17 cellular contexts compared by ENCODE assay signal in genomic region chr4:80252953-80253352, GRCh38. TPM values are rescaled to one million over a fixed set of nuclear protein-coding genes. Genes with fewer than 3 reads are reported as not detected.
A peak's percentile ranks its signal among the peaks of the same experiment; 100 is the strongest.
DNase-seq lines count a peak whose midpoint lies in the region; ATAC-seq, FAIRE-seq and TF ChIP-seq lines count a peak whose summit lies in the region.
"Had no signal": no experiment of that assay in that cellular context is flagged by ENCODE, and none has a peak within 500 bp of the region (broad histone marks: within the 10 kb centered on the region; RNA-seq: fewer than 3 reads in every experiment).

No MANE protein-coding gene starts in this region.

- FAIRE-seq in astrocyte (lab: Jason Lieb, UNC) (peak; percentile 56), H54 (lab: Jason Lieb, UNC) (no peak)
- FAIRE-seq: A204.1, HepG2 had no signal

- TF ChIP-seq RAD21 in neural cell (conservative IDR thresholded peaks at IDR 0.05) = peak; percentile 23

- no peaks in the 10 kb centered on the region for H3F3A ChIP-seq in neural cell (ENCODE audit: insufficient read depth, low read length, poor library complexity, severe bottlenecking)

- no peaks in the 10 kb centered on the region for H3K9me3 ChIP-seq in BLaER1
- no peaks in the 10 kb centered on the region for H3K9me3 ChIP-seq in astrocyte (ENCODE audit: insufficient read depth, low read depth, low read length)
- no peaks in the 10 kb centered on the region for H3K9me3 ChIP-seq in neural cell (ENCODE audit: low read length)

- no peak for TF ChIP-seq CTCF in HFFc6 (IDR thresholded peaks at IDR 0.05)
- TF ChIP-seq CTCF in astrocyte (IDR thresholded peaks at IDR 0.05; ENCODE audit: insufficient read depth, low read depth, low read length) = no peak
- peak; percentile 26 for TF ChIP-seq CTCF in neural cell (IDR thresholded peaks at IDR 0.05; ENCODE audit: poor library complexity, severe bottlenecking)

- H3K27ac ChIP-seq in BLaER1 = no peak overlapping the region
- no peak overlapping the region for H3K27ac ChIP-seq in astrocyte (ENCODE audit: low read depth, low read length)
- peak overlapping the region; percentile 62 for H3K27ac ChIP-seq in neural cell (ENCODE audit: low read length)
- H3K27ac ChIP-seq: GM23248, KMS-11 had no signal

- H3K9ac ChIP-seq in BLaER1 (no peak overlapping the region), astrocyte (ENCODE audit: low read length) (no peak overlapping the region), neural cell (ENCODE audit: low read length) (no peak overlapping the region)
- H3K9ac ChIP-seq: GM23248, KMS-11 had no signal

- H2AFZ ChIP-seq in astrocyte (ENCODE audit: low read depth, low read length) (no peak overlapping the region), neural cell (ENCODE audit: low read depth, low read length) (no peak overlapping the region)
- H2AFZ ChIP-seq: GM23248 had no signal

- peaks cover 85% of the 10 kb centered on the region for H3K4me1 Mint-ChIP-seq in HFFc6 (ENCODE audit: low read depth)
- no peaks in the 10 kb centered on the region for H3K4me1 Mint-ChIP-seq in astrocyte (ENCODE audit: low read depth, unreplicated experiment)
- H3K4me1 Mint-ChIP-seq: CD4-positive, alpha-beta memory T cell had no signal

- ATAC-seq in HG03095 (IDR thresholded peaks at IDR 0.05; ENCODE audit: unreplicated experiment) = no peak
- ATAC-seq: HCT116, HepG2 had no signal

- no peak for DNase-seq in HFFc6
- DNase-seq in astrocyte (ENCODE audit: low read depth) = no peak
- no peak for DNase-seq in H54 (ENCODE audit: insufficient read length, low spot score)
- DNase-seq in NCI-H1048 (lab: John Stamatoyannopoulos, UW) = no peak
- DNase-seq: AML-193; Calu3; CD4-positive, alpha-beta memory T cell; DMS79 treated with DMSO at 0.1 percent for 48 hours; GM23248 had no signal

- H4K20me1 ChIP-seq in BLaER1 = no peaks in the 10 kb centered on the region
- no peaks in the 10 kb centered on the region for H4K20me1 ChIP-seq in astrocyte (ENCODE audit: insufficient read depth, low read length)
- no peaks in the 10 kb centered on the region for H4K20me1 ChIP-seq in neural cell (ENCODE audit: insufficient read depth)

- H3K27me3 ChIP-seq in BLaER1 (no peaks in the 10 kb centered on the region), astrocyte (ENCODE audit: insufficient read depth, low read length) (no peaks in the 10 kb centered on the region), neural cell (ENCODE audit: insufficient read depth, low read depth, low read length) (peaks cover 4% of the 10 kb centered on the region)

- H3K79me2 ChIP-seq in astrocyte (ENCODE audit: insufficient read depth, low read length) (no peaks in the 10 kb centered on the region), neural cell (replicated peaks; ENCODE audit: insufficient read depth, low read length) (no peaks in the 10 kb centered on the region)

- H3K9me3 Mint-ChIP-seq in HFFc6 (no peaks in the 10 kb centered on the region), astrocyte (ENCODE audit: unreplicated experiment) (no peaks in the 10 kb centered on the region)
- H3K9me3 Mint-ChIP-seq: CD14-positive monocyte had no signal

- no peaks in the 10 kb centered on the region for H3K9me2 ChIP-seq in neural cell (ENCODE audit: insufficient read depth, low read length)

- H3K27me3 Mint-ChIP-seq in HFFc6 (ENCODE audit: insufficient read depth) (no peaks in the 10 kb centered on the region), astrocyte (ENCODE audit: low read depth, unreplicated experiment) (peaks cover 7% of the 10 kb centered on the region)

- H3K27ac Mint-ChIP-seq in HFFc6 = peak overlapping the region; percentile 17; the same call in 1 of the 2 replicates
- H3K27ac Mint-ChIP-seq in astrocyte (ENCODE audit: unreplicated experiment) = no peak overlapping the region
- H3K27ac Mint-ChIP-seq: CD14-positive monocyte; CD4-positive, alpha-beta memory T cell had no signal

- H3K4me1 ChIP-seq in BLaER1 (peaks cover 13% of the 10 kb centered on the region), astrocyte (ENCODE audit: insufficient read depth, low read length) (no peaks in the 10 kb centered on the region)

- H3K36me3 ChIP-seq in BLaER1 = no peaks in the 10 kb centered on the region
- H3K36me3 ChIP-seq in astrocyte (ENCODE audit: insufficient read depth, low read length) = no peaks in the 10 kb centered on the region
- no peaks in the 10 kb centered on the region for H3K36me3 ChIP-seq in neural cell (ENCODE audit: insufficient read depth, low read length)

- H3K4me3 Mint-ChIP-seq in HFFc6 (no peak overlapping the region), astrocyte (ENCODE audit: unreplicated experiment) (no peak overlapping the region)
- H3K4me3 Mint-ChIP-seq: CD14-positive monocyte; CD4-positive, alpha-beta memory T cell had no signal

- peak; percentile 97 for TF ChIP-seq EP300 in neural cell (conservative IDR thresholded peaks at IDR 0.05; ENCODE audit: poor library complexity, severe bottlenecking)

- H3K4me3 ChIP-seq in BLaER1 (no peak overlapping the region), astrocyte (ENCODE audit: insufficient read depth, low read depth, low read length) (no peak overlapping the region), neural cell (ENCODE audit: low read length) (no peak overlapping the region)
- H3K4me3 ChIP-seq: GM23248 had no signal

- peaks cover 5% of the 10 kb centered on the region; the same call in 1 of the 2 replicates for H3K36me3 Mint-ChIP-seq in HFFc6 (ENCODE audit: low read depth)
- H3K36me3 Mint-ChIP-seq in astrocyte (ENCODE audit: low read depth, unreplicated experiment) = no peaks in the 10 kb centered on the region
- H3K36me3 Mint-ChIP-seq: CD14-positive monocyte; CD4-positive, alpha-beta memory T cell had no signal

- H3K4me2 ChIP-seq in BLaER1 (peak overlapping the region; percentile 59), astrocyte (ENCODE audit: low read length) (no peak overlapping the region), neural cell (ENCODE audit: low read length) (no peak overlapping the region)
- H3K4me2 ChIP-seq: KMS-11 had no signal

- no peak for TF ChIP-seq POLR2A in H54 (IDR thresholded peaks at IDR 0.05; ENCODE audit: low read depth, low read length)

TF ChIP-seq in neural cell, 6 proteins besides CTCF, POLR2A, EP300 and RAD21:
- TF ChIP-seq POLR2AphosphoS5 (IDR thresholded peaks at IDR 0.05) (peak; percentile 71), EZH2 (IDR thresholded peaks at IDR 0.05; ENCODE audit: borderline replicate concordance, insufficient read depth, low read length, poor library complexity, severe bottlenecking) (no peak)

RNA-seq across cellular contexts. Expression of gene FGF5, which starts 13.5 kb away (rescaled TPM):
- 100 to 1,000 TPM; 248 to 569 (median 522) TPM for total RNA-seq in HFFc6 (2021; fragmentation: NEBNext Ultra II Directional; extraction: Animal tissue kit (Norgen Biotek cat#: 25700))
- total RNA-seq in astrocyte = 2.1 and 2.4 TPM in 2 replicates
- 0.26 and 0.28 TPM in 2 replicates for polyA plus RNA-seq in neural cell
- 0.35 and 0.49 TPM in 2 replicates for polyA minus RNA-seq in neural cell
- total RNA-seq: HepG2 had no signal
- polyA plus RNA-seq: CD14-positive monocyte; CD4-positive, alpha-beta memory T cell; HepG2 had no signal

RNA-seq across cellular contexts. Expression of gene PRDM8, which starts 55.6 kb away (rescaled TPM):
- total RNA-seq in HFFc6 (2021; fragmentation: NEBNext Ultra II Directional; extraction: Animal tissue kit (Norgen Biotek cat#: 25700)) = 10 to 100 TPM; 20.4 to 25.4 (median 23.9) TPM
- 0.19 and 0.25 TPM in 2 replicates for total RNA-seq in astrocyte
- polyA plus RNA-seq in neural cell = 0.46 and 0.52 TPM in 2 replicates
- polyA minus RNA-seq in neural cell = 0.73 and 0.81 TPM in 2 replicates
- total RNA-seq: HepG2 had no signal

Comparison
In these comparisons a context has a peak if more than half of its experiments do, and no peak if none do; other contexts are left out.
1. RNA of gene FGF5, which starts 13.5 kb away (total RNA-seq): 248 to 569 TPM in HFFc6; 2.1 to 2.4 TPM in astrocyte; every median in the first group is over 10 times any median in the second.
2. RNA of gene PRDM8, which starts 55.6 kb away (total RNA-seq): 20.4 to 25.4 TPM in HFFc6; 0.19 to 0.25 TPM in astrocyte; every median in the first group is over 10 times any median in the second.